Comparison of ENCODE assay signal across 24 cellular contexts in genomic region chr13:110657196-110657595, GRCh38.
"Had no signal": no experiment of that assay in that cellular context is flagged by ENCODE, and none has a peak within 500 bp of the region (broad histone marks: within the 10 kb centered on the region; RNA-seq: fewer than 3 reads in every experiment).

No MANE protein-coding gene starts in this region.

- H3K27me3 ChIP-seq: dorsolateral prefrontal cortex, right atrium auricular region, testis, tibial nerve, upper lobe of left lung had no signal

- H3K4me3 ChIP-seq: dorsolateral prefrontal cortex, left ventricle myocardium inferior, lower lobe of right lung, prostate gland, right atrium auricular region, smooth muscle cell, testis, tibial nerve, upper lobe of left lung had no signal

- H3K36me3 ChIP-seq: prostate gland had no signal

- H3K9me3 ChIP-seq: lower lobe of right lung, prostate gland, testis, upper lobe of left lung had no signal

- FAIRE-seq: colon, urothelium cell line had no signal

- H3K4me1 ChIP-seq: left ventricle myocardium inferior, parathyroid adenoma, prostate gland, right atrium auricular region, testis, tibial nerve had no signal

- DNase-seq: dorsolateral prefrontal cortex; effector CD4-positive, alpha-beta T cell; hypothalamus; immature natural killer cell; islet precursor cell; kidney glomerular epithelial cell; left colon; left ventricle myocardium inferior; lower lobe of right lung; stimulated activated CD4-positive, alpha-beta T cell treated with anti-CD3 and anti-CD28 coated beads, Interleukin-2, amount 100 ng/mL, for 24 hours; stimulated activated CD4-positive, alpha-beta T cell treated with anti-CD3 and anti-CD28 coated beads, Interleukin-4, amount 100 ng/mL, for 24 hours; stimulated activated naive CD8-positive, alpha-beta T cell treated with anti-CD3 and anti-CD28 coated beads, Interleukin-15, Interleukin-2, amounts not matched to agents 100 U/mL and 50 U/mL, for 24 hours; substantia nigra; testis; upper lobe of left lung had no signal

- ATAC-seq: left colon; lower lobe of right lung; sciatic nerve; stimulated activated effector memory CD8-positive, alpha-beta T cell treated with anti-CD3 and anti-CD28 coated beads, Interleukin-12 subunit alpha, Interleukin-12 subunit beta, amount 100 ng/mL, for 72 hours; stimulated activated naive CD8-positive, alpha-beta T cell treated with anti-CD3 and anti-CD28 coated beads, Interleukin-15, Interleukin-2, amounts not matched to agents 100 U/mL and 50 U/mL, for 24 hours had no signal

- H3K4me3 Mint-ChIP-seq: stimulated activated effector memory CD8-positive, alpha-beta T cell treated with anti-CD3 and anti-CD28 coated beads, Interleukin-12 subunit alpha, Interleukin-12 subunit beta, amount 100 ng/mL, for 72 hours had no signal

- H3K9me3 Mint-ChIP-seq: immature natural killer cell had no signal

- H3K27ac ChIP-seq: dorsolateral prefrontal cortex, left ventricle myocardium inferior, lower lobe of right lung, parathyroid adenoma, prostate gland, right atrium auricular region, testis, tibial nerve had no signal
